ENCODE assay signal across 27 cellular contexts in genomic region chr10:26087666-26088065, GRCh38.
"Had no signal": no experiment of that assay in that cellular context is flagged by ENCODE, and none has a peak within 500 bp of the region (broad histone marks: within the 10 kb centered on the region; RNA-seq: fewer than 3 reads in every experiment).

No MANE protein-coding gene starts in this region.

- H3K4me3 ChIP-seq: stomach, suprapubic skin, testis, thoracic aorta, thyroid gland, tibial artery, tibial nerve, transverse colon, upper lobe of left lung, upper lobe of right lung, uterus, vagina had no signal

- H3K27ac ChIP-seq: stomach, suprapubic skin, testis, thoracic aorta, thyroid gland, tibial artery, tibial nerve, transverse colon, upper lobe of left lung, upper lobe of right lung, uterus, vagina had no signal

- H3K27me3 ChIP-seq: stomach, suprapubic skin, testis, thyroid gland, tibial artery, tibial nerve, transverse colon, upper lobe of left lung, upper lobe of right lung, uterus, vagina had no signal

- H3K9me3 ChIP-seq: stomach, suprapubic skin, testis, thoracic aorta, thyroid gland, tibial artery, tibial nerve, transverse colon, upper lobe of left lung, upper lobe of right lung, uterus, vagina had no signal

- ATAC-seq: stimulated activated effector memory CD8-positive, alpha-beta T cell treated with anti-CD3 and anti-CD28 coated beads, Interleukin-12 subunit alpha, Interleukin-12 subunit beta, amount 100 ng/mL, for 72 hours; stimulated activated memory B cell treated with anti-CD40 and anti-IgM and Interleukin-4, amounts not matched to agents 10 μg/mL and 1 μg/mL and 100 μg/mL, for 72 hours; stimulated activated naive B cell treated with anti-CD40 and anti-IgM and Interleukin-4, amounts not matched to agents 10 μg/mL and 1 μg/mL and 100 μg/mL, for 72 hours; stimulated activated naive CD8-positive, alpha-beta T cell treated with anti-CD3 and anti-CD28 coated beads, Interleukin-15, amount 100 ng/mL, for 72 hours; stimulated activated naive CD8-positive, alpha-beta T cell treated with anti-CD3 and anti-CD28 coated beads, Interleukin-15, Interleukin-2, amounts not matched to agents 100 U/mL and 50 U/mL, for 24 hours; upper lobe of right lung had no signal

- H3K4me1 ChIP-seq: stomach, suprapubic skin, testis, thyroid gland, tibial artery, tibial nerve, transverse colon, upper lobe of left lung, upper lobe of right lung, uterus, vagina had no signal

- H3K36me3 ChIP-seq: stomach, suprapubic skin, thoracic aorta, thyroid gland, tibial artery, tibial nerve, transverse colon, upper lobe of left lung, upper lobe of right lung, uterus, vagina had no signal

- FAIRE-seq: urothelium cell line had no signal

- DNase-seq: stimulated activated CD4-positive, alpha-beta T cell treated with anti-CD3 and anti-CD28 coated beads, Interleukin-2, amount 100 ng/mL, for 48 hours; stimulated activated CD4-positive, alpha-beta T cell treated with anti-CD3 and anti-CD28 coated beads, Interleukin-4, amount 100 ng/mL, for 1 hour; stimulated activated CD4-positive, alpha-beta T cell treated with anti-CD3 and anti-CD28 coated beads, Interleukin-4, amount 100 ng/mL, for 24 hours; stimulated activated CD4-positive, alpha-beta T cell treated with anti-CD3 and anti-CD28 coated beads, Interleukin-4, amount 100 ng/mL, for 4 hours; stimulated activated CD8-positive, alpha-beta memory T cell treated with anti-CD3 and anti-CD28 coated beads, Interleukin-4, amount 100 ng/mL, for 48 hours; stimulated activated naive B cell treated with anti-CD40 and anti-IgM and Interleukin-4, amounts not matched to agents 10 μg/mL and 1 μg/mL and 100 μg/mL, for 72 hours; stimulated activated naive CD4-positive, alpha-beta T cell; stimulated activated naive CD4-positive, alpha-beta T cell treated with Interleukin-2 at 50 U/mL for 16 hours; stimulated activated naive CD8-positive, alpha-beta T cell treated with anti-CD3 and anti-CD28 coated beads, Interleukin-15, amount 100 ng/mL, for 72 hours; stimulated activated naive CD8-positive, alpha-beta T cell treated with anti-CD3 and anti-CD28 coated beads, Interleukin-15, Interleukin-2, amounts not matched to agents 100 U/mL and 50 U/mL, for 24 hours; stomach; substantia nigra; testis; thyroid gland; tibial artery; transverse colon; trophoblast cell; upper lobe of left lung; upper lobe of right lung; uterus had no signal
